In genomic region chr4:40173470-40173875, GRCh38 we compare ENCODE assay signal across 10 cellular contexts.
DNase-seq lines count a peak whose midpoint lies in the region; ATAC-seq lines count a peak whose summit lies in the region.
"Had no signal": no experiment of that assay in that cellular context is flagged by ENCODE, and none has a peak within 500 bp of the region (broad histone marks: within the 10 kb centered on the region; RNA-seq: fewer than 3 reads in every experiment).

No MANE protein-coding gene starts in this region.

- ATAC-seq in GM18502 (IDR thresholded peaks at IDR 0.05; ENCODE audit: poor library complexity, unreplicated experiment): peak; percentile 85
- ATAC-seq in GM21381 (IDR thresholded peaks at IDR 0.05; ENCODE audit: unreplicated experiment): peak; percentile 89
- peak; percentile 71 for ATAC-seq in HG03354 (IDR thresholded peaks at IDR 0.05; ENCODE audit: poor library complexity, severe bottlenecking, unreplicated experiment)
- ATAC-seq in central memory CD8-positive, alpha-beta T cell (replicated peaks; ENCODE audit: extremely low read depth, poor library complexity, severe bottlenecking): peak; percentile 24

- peaks cover 24% of the 10 kb centered on the region for H3K4me1 Mint-ChIP-seq in central memory CD8-positive, alpha-beta T cell

- H3K27me3 Mint-ChIP-seq in central memory CD8-positive, alpha-beta T cell: no peaks in the 10 kb centered on the region

- no peaks in the 10 kb centered on the region for H3K9me3 Mint-ChIP-seq in central memory CD8-positive, alpha-beta T cell

- H3K27ac Mint-ChIP-seq in central memory CD8-positive, alpha-beta T cell (ENCODE audit: low read depth): peak overlapping the region; percentile 72

- DNase-seq in central memory CD8-positive, alpha-beta T cell (ENCODE audit: low spot score in 2 of 2): no peak
- DNase-seq in caudate nucleus (lab: John Stamatoyannopoulos, UW): no peak
- DNase-seq in GM19238 (ENCODE audit: insufficient read length, low spot score): no peak
- DNase-seq in HCEC 1CT: no peak
- DNase-seq in NCI-H2029 (lab: John Stamatoyannopoulos, UW): no peak
- DNase-seq: activated effector memory CD4-positive, alpha-beta T cell treated with anti-CD3 and anti-CD28 coated beads, Interleukin-2, amount 50 U/mL, for 16 hours; foreskin fibroblast had no signal

- peak overlapping the region; percentile 40 for H3K4me3 Mint-ChIP-seq in central memory CD8-positive, alpha-beta T cell

- H3K27ac ChIP-seq in caudate nucleus (ENCODE audit: low read depth, low read length): no peak overlapping the region

- no peaks in the 10 kb centered on the region for H3K36me3 Mint-ChIP-seq in central memory CD8-positive, alpha-beta T cell (ENCODE audit: insufficient read depth)

Comparison
In these comparisons a context has a peak if more than half of its experiments do, and no peak if none do; other contexts are left out.
1. ATAC-seq: peak in every context shown above with its lines; median percentile 89 in GM21381; 85 in GM18502; 71 in HG03354; 24 in central memory CD8-positive, alpha-beta T cell.